In the genomic region with DNA sequence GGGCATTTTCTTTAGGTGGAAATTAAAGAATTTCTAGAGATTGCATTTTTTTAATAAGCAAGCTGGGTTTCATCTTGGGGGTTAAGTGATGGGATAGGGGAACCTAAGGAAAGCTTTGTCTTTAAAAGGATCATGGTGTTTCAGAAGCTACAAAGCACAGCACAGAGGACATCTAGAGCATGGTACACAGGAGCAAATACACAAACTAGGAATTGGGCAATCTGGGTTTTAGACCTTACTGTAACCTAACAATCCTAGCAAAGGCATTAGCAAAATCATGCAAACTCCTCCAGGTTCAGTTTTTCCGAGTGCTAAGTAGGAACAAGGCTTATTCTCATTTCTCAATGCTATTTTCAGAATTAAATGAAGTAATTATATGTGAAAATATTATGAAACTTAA, we compare ENCODE assay signal across 34 cellular contexts.
"Had no signal": no experiment of that assay in that cellular context is flagged by ENCODE, and none has a peak within 500 bp of the region (broad histone marks: within the 10 kb centered on the region; RNA-seq: fewer than 3 reads in every experiment).

No MANE protein-coding gene starts in this region.

- DNase-seq: Karpas-422, Kasumi-1, MG63, MM.1S, MV-4-11, NCI-H1048, NCI-H1092, NCI-H1092 treated with DMSO at 0.1 percent for 48 hours, NCI-H1105, NCI-H1105 treated with DMSO at 0.1 percent for 48 hours, NCI-H1417, NCI-H1417 treated with DMSO at 0.1 percent for 48 hours, NCI-H1436, NCI-H1436 treated with DMSO at 0.1 percent for 48 hours, NCI-H146, NCI-H1694, NCI-H1694 treated with DMSO at 0.1 percent for 48 hours, NCI-H187, NCI-H187 treated with DMSO at 0.1 percent for 48 hours, NCI-H1930, NCI-H2029, NCI-H2029 treated with DMSO at 0.1 percent for 48 hours, NCI-H2081, NCI-H2081 treated with DMSO at 0.1 percent for 48 hours, NCI-H2107, NCI-H2171, NCI-H2171 treated with DMSO at 0.1 percent for 48 hours, NCI-H2227 treated with DMSO at 0.1 percent for 48 hours, NCI-H226, NCI-H345, NCI-H446, NCI-H446 treated with DMSO at 0.1 percent for 48 hours, NCI-H510A had no signal

- H3K4me3 ChIP-seq: MG63 had no signal

- H3K4me2 ChIP-seq: KMS-11 had no signal

- H3K36me3 ChIP-seq: MG63 had no signal

- H3K27ac ChIP-seq: KMS-11 had no signal

- H3K27me3 ChIP-seq: MG63 had no signal

- H3K9ac ChIP-seq: KMS-11 had no signal
